In genomic region chr15:92714457-92715401, GRCh38 we compare ENCODE assay signal across 8 cellular contexts. TPM values are rescaled to one million over a fixed set of nuclear protein-coding genes. Genes with fewer than 3 reads are reported as not detected.
DNase-seq lines count a peak whose midpoint lies in the region; ATAC-seq and TF ChIP-seq lines count a peak whose summit lies in the region.

No MANE protein-coding gene starts in this region.

- peak; percentile 56 for ATAC-seq in GM18861 (IDR thresholded peaks at IDR 0.05; ENCODE audit: unreplicated experiment)
- ATAC-seq in HG03280 (IDR thresholded peaks at IDR 0.05; ENCODE audit: unreplicated experiment), result peak; percentile 85

- DNase-seq in ACHN (peak; percentile 63), NCI-H526 treated with DMSO at 0.1 percent for 48 hours (lab: John Stamatoyannopoulos, UW) (peak; percentile 76), lower leg skin (ENCODE audit: low spot score in 2 of 2) (peak; percentile 80 to 95)
- peak; percentile 63 to 70 for DNase-seq in activated CD4-positive, alpha-beta T cell treated with anti-CD3 and anti-CD28 coated beads, Interleukin-2, amount 50 U/mL, for 4 hours
- DNase-seq in stimulated activated CD4-positive, alpha-beta T cell treated with anti-CD3 and anti-CD28 coated beads, Interleukin-4, amount 100 ng/mL, for 4 hours, result peak; percentile 68 to 73

- in situ Hi-C loops in ACHN (cut with HindIII; ENCODE audit: low pct_ligation_motif_present, low pct_unique_long_range_greater_than_20kb, low sequenced_read_pairs), result no loop called here

- peaks cover 0 to 11% of the 10 kb centered on the region in 2 donors for H3K4me1 ChIP-seq in duodenal mucosa (ENCODE audit: control insufficient read depth in 1 of 2, insufficient read depth in 2 of 2, low read length in 2 of 2)

- peak in 1 of 3 donors; percentile 70 for TF ChIP-seq CTCF in lower leg skin (IDR thresholded peaks at IDR 0.05)

- H3K4me3 ChIP-seq in duodenal mucosa (ENCODE audit: low read depth in 1 of 2, low read length in 2 of 2), result peak overlapping the region; percentile 68
- peak overlapping the region; percentile 30 for H3K4me3 ChIP-seq in lower leg skin (ENCODE audit: low read depth, poor library complexity, severe bottlenecking)

- TF ChIP-seq POLR2A in lower leg skin (IDR thresholded peaks at IDR 0.05), result no peak

- 2% methylated on average over 60 to 61 of the region's 62 CpGs for WGBS in lower leg skin, 2 donors

- H3K27ac ChIP-seq in duodenal mucosa (ENCODE audit: low read depth, low read length), result peak overlapping the region; percentile 62

- no peaks in the 10 kb centered on the region for H3K9me3 ChIP-seq in duodenal mucosa (ENCODE audit: control insufficient read depth in 1 of 2, low read length in 2 of 2)

- intact Hi-C loops in lower leg skin (cut with DNase I; ENCODE audit: low total_unique reads), result no loop called here

- no peaks in the 10 kb centered on the region for H3K36me3 ChIP-seq in duodenal mucosa (ENCODE audit: control insufficient read depth in 1 of 2, insufficient read depth in 2 of 2, low read length in 2 of 2)

- peak overlapping the region; percentile 15 to 59 for H3K9ac ChIP-seq in duodenal mucosa (ENCODE audit: low read depth in 1 of 2, low read length in 2 of 2)

- no peaks in the 10 kb centered on the region for H3K27me3 ChIP-seq in duodenal mucosa (ENCODE audit: control insufficient read depth in 1 of 2, insufficient read depth in 2 of 2, low read length in 2 of 2)

RNA-seq across cellular contexts. Expression of gene FAM174B, which starts 59.2 kb away (rescaled TPM):
- 10 to 100 TPM in 3 of 4 donors, 1 to 10 TPM in 1; 9.9 to 33.4 (median 18.3) TPM for total RNA-seq in lower leg skin

Comparison
In these comparisons a context has a peak if more than half of its experiments do, and no peak if none do; other contexts are left out.
1. Peak in every context shown above with its lines: DNase-seq, ATAC-seq, H3K4me3 ChIP-seq and H3K27ac ChIP-seq.